9 cellular contexts compared by ENCODE assay signal in genomic region chr11:86484164-86484794, GRCh38.
DNase-seq lines count a peak whose midpoint lies in the region; ATAC-seq and TF ChIP-seq lines count a peak whose summit lies in the region.
"Had no signal": no experiment of that assay in that cellular context is flagged by ENCODE, and none has a peak within 500 bp of the region (broad histone marks: within the 10 kb centered on the region; RNA-seq: fewer than 3 reads in every experiment).

No MANE protein-coding gene starts in this region.

- H3K36me3 Mint-ChIP-seq in activated CD4-positive, alpha-beta T cell treated with anti-CD3 and anti-CD28 coated beads, Interleukin-2, amount 10 ng/mL, durations not matched to agents 7 days and 5 days (ENCODE audit: low read depth) = no peaks in the 10 kb centered on the region

- peak overlapping the region; percentile 61 for H3K27ac ChIP-seq in HEK293 (ENCODE audit: extremely low read depth, low read depth, low read length)
- H3K27ac ChIP-seq in heart right ventricle = peak overlapping the region in 9 of 10 donors; percentile 2 to 72 (median 56)
- H3K27ac ChIP-seq in stomach = peak overlapping the region; percentile 6 to 71 (median 61)

- H3K36me3 ChIP-seq in HEK293 (ENCODE audit: control insufficient read depth in 2 of 2, insufficient read depth in 1 of 2, low read length in 2 of 2) (no peaks in the 10 kb centered on the region), heart right ventricle (peaks cover 0 to 5% (median 0%) of the 10 kb centered on the region in 9 donors), stomach (peaks cover 0 to 3% (median 0%) of the 10 kb centered on the region in 4 donors)

- H3K9me3 ChIP-seq in HEK293 (ENCODE audit: control insufficient read depth, insufficient read depth, low read depth, low read length) (no peaks in the 10 kb centered on the region), heart right ventricle (no peaks in the 10 kb centered on the region), stomach (no peaks in the 10 kb centered on the region)

- ATAC-seq in heart right ventricle (peak in 7 of 8 donors; percentile 34 to 89 (median 66)), HG02884 (IDR thresholded peaks at IDR 0.05; ENCODE audit: unreplicated experiment) (no peak), GM19455 (IDR thresholded peaks at IDR 0.05; ENCODE audit: unreplicated experiment) (no peak)

- TF ChIP-seq POLR2A in stomach (IDR thresholded peaks at IDR 0.05) = no peak

- H3K4me3 ChIP-seq in HEK293 (ENCODE audit: low read depth, low read length) = no peak overlapping the region
- H3K4me3 ChIP-seq in heart right ventricle = no peak overlapping the region
- H3K4me3 ChIP-seq in stomach = no peak overlapping the region

- TF ChIP-seq CTCF in HEK293 (tag by site-specific recombination; IDR thresholded peaks at IDR 0.05) = no peak
- TF ChIP-seq CTCF in heart right ventricle (IDR thresholded peaks at IDR 0.05) = no peak
- TF ChIP-seq CTCF in stomach (IDR thresholded peaks at IDR 0.05) = no peak

- no peaks in the 10 kb centered on the region for H3K4me1 Mint-ChIP-seq in activated CD4-positive, alpha-beta T cell treated with anti-CD3 and anti-CD28 coated beads, Interleukin-2, amount 10 ng/mL, durations not matched to agents 7 days and 5 days

- no peaks in the 10 kb centered on the region for H3K9me3 Mint-ChIP-seq in activated CD4-positive, alpha-beta T cell treated with anti-CD3 and anti-CD28 coated beads, Interleukin-2, amount 10 ng/mL, durations not matched to agents 7 days and 5 days

- no peak overlapping the region for H3K4me3 Mint-ChIP-seq in activated CD4-positive, alpha-beta T cell treated with anti-CD3 and anti-CD28 coated beads, Interleukin-2, amount 10 ng/mL, durations not matched to agents 7 days and 5 days

- H3K4me1 ChIP-seq in HEK293 (ENCODE audit: control insufficient read depth, insufficient read depth, low read length) (peaks cover 3% of the 10 kb centered on the region; the same call in 1 of the 2 replicates), heart right ventricle (peaks cover 0 to 44% (median 23%) of the 10 kb centered on the region in 9 donors), stomach (peaks cover 0 to 33% (median 12%) of the 10 kb centered on the region in 4 donors)

- H3K27ac Mint-ChIP-seq in activated CD4-positive, alpha-beta T cell treated with anti-CD3 and anti-CD28 coated beads, Interleukin-2, amount 10 ng/mL, durations not matched to agents 7 days and 5 days = no peak overlapping the region

- POLR2A ChIA-PET in HEK293 (lab: Yijun Ruan, JAX) = interaction anchor here (1.0 to 1.8 kb wide), 4 partner anchors 20 to 40 kb away, joined by 4 to 14 read pairs (median 9); no protein-coding TSS in a partner anchor
- POLR2A ChIA-PET in activated CD4-positive, alpha-beta T cell treated with anti-CD3 and anti-CD28 coated beads, Interleukin-2, amount 10 ng/mL, durations not matched to agents 7 days and 5 days (lab: Charles Lee) = no interaction called here

- CTCF ChIA-PET in HEK293 (lab: Yijun Ruan, JAX) = interaction anchor here (0.5 to 3.1 kb wide), 5 partner anchors 18 to 125 kb away, joined by 3 to 15 read pairs (median 3); no protein-coding TSS in a partner anchor
- CTCF ChIA-PET in activated CD4-positive, alpha-beta T cell treated with anti-CD3 and anti-CD28 coated beads, Interleukin-2, amount 10 ng/mL, durations not matched to agents 7 days and 5 days (lab: Charles Lee) = interaction anchor here (1.3 to 1.8 kb wide), 4 partner anchors 8 to 11 kb away, joined by 3 to 4 read pairs (median 4); no protein-coding TSS in a partner anchor

- DNase-seq in SW 1271 (lab: John Stamatoyannopoulos, UW) = peak; percentile 48 to 92
- DNase-seq in heart right ventricle = peak in 1 of 2 donors; percentile 62
- DNase-seq in stomach = no peak
- DNase-seq in mesenteric fat pad (ENCODE audit: low spot score) = no peak
- DNase-seq in activated CD4-positive, alpha-beta T cell treated with anti-CD3 and anti-CD28 coated beads, Interleukin-2, amount 10 ng/mL, durations not matched to agents 7 days and 5 days = no peak
- DNase-seq: activated CD4-positive, alpha-beta T cell treated with anti-CD3 and anti-CD28 coated beads for 4 hours had no signal

- no peaks in the 10 kb centered on the region for H3K27me3 Mint-ChIP-seq in activated CD4-positive, alpha-beta T cell treated with anti-CD3 and anti-CD28 coated beads, Interleukin-2, amount 10 ng/mL, durations not matched to agents 7 days and 5 days

- H3K27me3 ChIP-seq in heart right ventricle = no peaks in the 10 kb centered on the region
- no peaks in the 10 kb centered on the region for H3K27me3 ChIP-seq in stomach

- 43 to 46% methylated on average over 5 of the region's 5 CpGs for WGBS in heart right ventricle, 2 donors
- WGBS in stomach, 5 donors = 42 to 52% (median 51%) methylated on average over 5 of the region's 5 CpGs

- intact Hi-C loops in heart right ventricle (cut with DNase I) = no loop called here
- intact Hi-C loops in stomach (cut with DNase I; ENCODE audit: low total_unique reads) = no loop called here

- no peak for TF ChIP-seq EP300 in stomach (IDR thresholded peaks at IDR 0.05)

TF ChIP-seq in HEK293, 187 proteins besides CTCF, POLR2A, EP300 and RAD21 (continues in another document):
- TF ChIP-seq PATZ1 (tag by site-specific recombination; IDR thresholded peaks at IDR 0.05) (peak; percentile 36; the same call in 1 of the 2 replicates), ZNF785 (tag by site-specific recombination; IDR thresholded peaks at IDR 0.05) (no peak), GLIS1 (tag by site-specific recombination; IDR thresholded peaks at IDR 0.05) (peak; percentile 80), ZEB2 (tag by site-specific recombination; IDR thresholded peaks at IDR 0.05) (peak; percentile 80), KLF17 (tag by site-specific recombination; IDR thresholded peaks at IDR 0.05) (peak; percentile 70), ZIC2 (tag by site-specific recombination; IDR thresholded peaks at IDR 0.05) (no peak), ZNF23 (tag by site-specific recombination; IDR thresholded peaks at IDR 0.05; ENCODE audit: borderline replicate concordance) (no peak), YY2 (tag by site-specific recombination; IDR thresholded peaks at IDR 0.05) (no peak), GFI1B (tag by site-specific recombination; IDR thresholded peaks at IDR 0.05) (peak; percentile 91), ZNF610 (tag by site-specific recombination; IDR thresholded peaks at IDR 0.05; ENCODE audit: borderline replicate concordance) (no peak), BCL11A (tag by site-specific recombination; IDR thresholded peaks at IDR 0.05; ENCODE audit: low read depth) (no peak), ZBTB49 (tag by site-specific recombination; IDR thresholded peaks at IDR 0.05; ENCODE audit: low read depth) (no peak), ZNF488 (tag by site-specific recombination; IDR thresholded peaks at IDR 0.05) (no peak)

Comparison
In these comparisons a context has a peak if more than half of its experiments do, and no peak if none do; other contexts are left out.
1. DNase-seq: peak in SW 1271 (2 of 2); none in stomach (single experiment), mesenteric fat pad (single experiment) and activated CD4-positive, alpha-beta T cell treated with anti-CD3 and anti-CD28 coated beads, Interleukin-2, amount 10 ng/mL, durations not matched to agents 7 days and 5 days (single experiment).
2. ATAC-seq: peak in heart right ventricle (7 of 8); none in HG02884 (single experiment) and GM19455 (single experiment).
3. Peak in every context shown above with its lines, with median percentiles within 50 percentile points of each other: H3K27ac ChIP-seq.